In the genomic region with DNA sequence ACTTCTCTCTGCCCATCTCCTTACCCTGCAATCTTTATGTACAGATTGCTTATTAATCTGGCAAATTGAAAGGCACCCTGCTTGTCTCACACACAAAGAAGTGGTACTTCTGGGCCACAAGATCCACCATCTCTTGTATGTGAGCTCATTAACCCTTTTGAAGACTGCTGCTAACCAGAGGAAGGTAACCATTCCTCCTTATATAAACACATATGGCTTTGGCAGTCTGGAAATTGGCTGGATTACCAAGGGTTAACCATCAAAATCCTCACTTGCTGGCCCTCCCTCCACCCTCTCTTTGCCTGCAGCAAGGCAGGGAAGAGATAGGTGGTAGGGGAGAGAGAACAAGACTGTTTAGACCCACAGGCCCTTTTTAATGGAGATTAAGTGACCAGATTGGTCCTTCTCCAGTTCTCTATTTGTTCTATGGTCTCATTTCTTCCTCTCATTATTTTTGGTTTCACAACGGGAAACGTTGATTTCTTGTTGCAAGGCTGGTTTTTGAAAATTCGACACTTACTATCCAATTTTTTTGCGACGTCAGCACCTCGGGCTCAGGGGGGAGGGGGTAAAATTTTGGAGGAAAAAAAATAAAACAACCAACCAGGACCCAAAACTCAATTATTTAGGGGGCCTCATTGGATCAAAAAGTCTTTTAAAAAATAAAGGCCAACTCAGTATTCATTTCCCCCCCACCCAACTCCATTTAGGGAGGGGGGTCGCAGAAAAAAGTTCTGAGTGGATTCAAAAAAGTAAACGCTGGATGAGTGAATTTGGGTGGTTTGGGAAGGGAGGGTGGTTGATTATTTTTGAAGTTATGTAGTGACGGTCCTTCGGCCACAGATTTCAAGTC, we compare ENCODE assay signal across 6 cellular contexts. TPM values are rescaled to one million over a fixed set of nuclear protein-coding genes. Genes with fewer than 3 reads are reported as not detected.
DNase-seq lines count a peak whose midpoint lies in the region; ATAC-seq and TF ChIP-seq lines count a peak whose summit lies in the region.

No MANE protein-coding gene starts in this region.

- peak overlapping the region; percentile 95 for H3K4me2 ChIP-seq in skeletal muscle satellite cell (ENCODE audit: low read length)

- H3K9ac ChIP-seq in skeletal muscle satellite cell (ENCODE audit: low read depth, low read length), result peak overlapping the region; percentile 99

- H3K9me3 ChIP-seq in skeletal muscle satellite cell (replicated peaks; ENCODE audit: low read length), result no peaks in the 10 kb centered on the region

- DNase-seq in activated CD4-positive, CD25-positive, alpha-beta regulatory T cell treated with anti-CD3 and anti-CD28 coated beads, Interleukin-2, amount 50 U/mL, for 72 hours, result peak; percentile 42
- peak; percentile 20 for DNase-seq in fibroblast of gingiva (ENCODE audit: low read depth)
- no peak for DNase-seq in iPS-NIHi11 (ENCODE audit: low spot score)

- peaks cover 26% of the 10 kb centered on the region for H3K36me3 ChIP-seq in skeletal muscle satellite cell (ENCODE audit: insufficient read depth, low read length)

- peaks cover 33% of the 10 kb centered on the region for H3K4me1 ChIP-seq in skeletal muscle satellite cell (ENCODE audit: control insufficient read depth, insufficient read depth, low read length)

- ATAC-seq in activated CD4-positive, CD25-positive, alpha-beta regulatory T cell treated with anti-CD3 and anti-CD28 coated beads, Interleukin-2, amount 50 U/mL, for 24 hours, result no peak
- ATAC-seq in SK-N-SH treated with all-trans-retinoic acid at 6 μM for 48 hours, result no peak

- H3K27me3 ChIP-seq in skeletal muscle satellite cell (ENCODE audit: control insufficient read depth, insufficient read depth, low read length), result no peaks in the 10 kb centered on the region

- H3K4me3 ChIP-seq in skeletal muscle satellite cell (ENCODE audit: low read length), result peak overlapping the region; percentile 89

TF ChIP-seq in SK-N-SH treated with all-trans-retinoic acid at 6 μM for 48 hours, 23 proteins besides CTCF, POLR2A, EP300 and RAD21 (continues in another document):
- TF ChIP-seq ARNTL (CRISPR knock-in tag; IDR thresholded peaks at IDR 0.05; ENCODE audit: borderline replicate concordance, low read depth) (0 out of 2 replicates have a peak, but pooled peaks have one; percentile 7), CSRNP3 (CRISPR knock-in tag; IDR thresholded peaks at IDR 0.05) (no peak; the same call in 1 of the 2 replicates), GLIS3 (CRISPR knock-in tag; IDR thresholded peaks at IDR 0.05) (no peak), ZFP3 (CRISPR knock-in tag; IDR thresholded peaks at IDR 0.05) (no peak), TOX (CRISPR knock-in tag; IDR thresholded peaks at IDR 0.05; ENCODE audit: borderline replicate concordance) (no peak), BACH2 (CRISPR knock-in tag; IDR thresholded peaks at IDR 0.05; ENCODE audit: borderline replicate concordance) (no peak), PPARA (CRISPR knock-in tag; IDR thresholded peaks at IDR 0.05; ENCODE audit: borderline replicate concordance) (no peak), ISL1 (CRISPR knock-in tag; IDR thresholded peaks at IDR 0.05) (no peak), ZFP30 (CRISPR knock-in tag; IDR thresholded peaks at IDR 0.05) (no peak; the same call in 1 of the 2 replicates), CSDC2 (CRISPR knock-in tag; IDR thresholded peaks at IDR 0.05) (no peak), ESRRG (CRISPR knock-in tag; IDR thresholded peaks at IDR 0.05) (no peak), PATZ1 (CRISPR knock-in tag; IDR thresholded peaks at IDR 0.05; ENCODE audit: borderline replicate concordance) (no peak; the same call in 1 of the 2 replicates), ZNF8 (CRISPR knock-in tag; IDR thresholded peaks at IDR 0.05) (0 out of 2 replicates have a peak, but pooled peaks have one; percentile 16), OSR1 (CRISPR knock-in tag; IDR thresholded peaks at IDR 0.05) (no peak), SNAI2 (CRISPR knock-in tag; IDR thresholded peaks at IDR 0.05) (peak; percentile 61; the same call in 1 of the 2 replicates), ZC3H10 (CRISPR knock-in tag; IDR thresholded peaks at IDR 0.05) (peak; percentile 5)
- TF ChIP-seq, protein P1, sequence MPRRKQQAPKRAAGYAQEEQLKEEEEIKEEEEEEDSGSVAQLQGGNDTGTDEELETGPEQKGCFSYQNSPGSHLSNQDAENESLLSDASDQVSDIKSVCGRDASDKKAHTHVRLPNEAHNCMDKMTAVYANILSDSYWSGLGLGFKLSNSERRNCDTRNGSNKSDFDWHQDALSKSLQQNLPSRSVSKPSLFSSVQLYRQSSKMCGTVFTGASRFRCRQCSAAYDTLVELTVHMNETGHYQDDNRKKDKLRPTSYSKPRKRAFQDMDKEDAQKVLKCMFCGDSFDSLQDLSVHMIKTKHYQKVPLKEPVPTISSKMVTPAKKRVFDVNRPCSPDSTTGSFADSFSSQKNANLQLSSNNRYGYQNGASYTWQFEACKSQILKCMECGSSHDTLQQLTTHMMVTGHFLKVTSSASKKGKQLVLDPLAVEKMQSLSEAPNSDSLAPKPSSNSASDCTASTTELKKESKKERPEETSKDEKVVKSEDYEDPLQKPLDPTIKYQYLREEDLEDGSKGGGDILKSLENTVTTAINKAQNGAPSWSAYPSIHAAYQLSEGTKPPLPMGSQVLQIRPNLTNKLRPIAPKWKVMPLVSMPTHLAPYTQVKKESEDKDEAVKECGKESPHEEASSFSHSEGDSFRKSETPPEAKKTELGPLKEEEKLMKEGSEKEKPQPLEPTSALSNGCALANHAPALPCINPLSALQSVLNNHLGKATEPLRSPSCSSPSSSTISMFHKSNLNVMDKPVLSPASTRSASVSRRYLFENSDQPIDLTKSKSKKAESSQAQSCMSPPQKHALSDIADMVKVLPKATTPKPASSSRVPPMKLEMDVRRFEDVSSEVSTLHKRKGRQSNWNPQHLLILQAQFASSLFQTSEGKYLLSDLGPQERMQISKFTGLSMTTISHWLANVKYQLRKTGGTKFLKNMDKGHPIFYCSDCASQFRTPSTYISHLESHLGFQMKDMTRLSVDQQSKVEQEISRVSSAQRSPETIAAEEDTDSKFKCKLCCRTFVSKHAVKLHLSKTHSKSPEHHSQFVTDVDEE (CRISPR knock-in tag; IDR thresholded peaks at IDR 0.05), result no peak
- TF ChIP-seq, protein P2, sequence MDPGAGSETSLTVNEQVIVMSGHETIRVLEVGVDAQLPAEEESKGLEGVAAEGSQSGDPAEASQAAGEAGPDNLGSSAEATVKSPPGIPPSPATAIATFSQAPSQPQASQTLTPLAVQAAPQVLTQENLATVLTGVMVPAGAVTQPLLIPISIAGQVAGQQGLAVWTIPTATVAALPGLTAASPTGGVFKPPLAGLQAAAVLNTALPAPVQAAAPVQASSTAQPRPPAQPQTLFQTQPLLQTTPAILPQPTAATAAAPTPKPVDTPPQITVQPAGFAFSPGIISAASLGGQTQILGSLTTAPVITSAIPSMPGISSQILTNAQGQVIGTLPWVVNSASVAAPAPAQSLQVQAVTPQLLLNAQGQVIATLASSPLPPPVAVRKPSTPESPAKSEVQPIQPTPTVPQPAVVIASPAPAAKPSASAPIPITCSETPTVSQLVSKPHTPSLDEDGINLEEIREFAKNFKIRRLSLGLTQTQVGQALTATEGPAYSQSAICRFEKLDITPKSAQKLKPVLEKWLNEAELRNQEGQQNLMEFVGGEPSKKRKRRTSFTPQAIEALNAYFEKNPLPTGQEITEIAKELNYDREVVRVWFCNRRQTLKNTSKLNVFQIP (CRISPR knock-in tag; IDR thresholded peaks at IDR 0.05; ENCODE audit: borderline replicate concordance, low read depth), result no peak

RNA-seq across cellular contexts. Expression of gene PPP1R10, which starts 0.9 kb away (rescaled TPM):
- 32.3 and 33.0 TPM in 2 replicates for total RNA-seq in skeletal muscle satellite cell (2012; rRNA removed)

RNA-seq across cellular contexts. Expression of gene MRPS18B, which starts 1.5 kb away (rescaled TPM):
- total RNA-seq in skeletal muscle satellite cell (2012; rRNA removed), result 83.7 and 109 TPM in 2 replicates

RNA-seq across cellular contexts. Expression of gene ATAT1, which starts 10.5 kb away (rescaled TPM):
- 3.3 and 3.7 TPM in 2 replicates for total RNA-seq in skeletal muscle satellite cell (2012; rRNA removed)

RNA-seq across cellular contexts. Expression of gene C6orf136, which starts 30.7 kb away (rescaled TPM):
- 2.8 and 3.9 TPM in 2 replicates for total RNA-seq in skeletal muscle satellite cell (2012; rRNA removed)

RNA-seq across cellular contexts. Expression of gene ABCF1, which starts 44.9 kb away (rescaled TPM):
- 34.5 and 34.7 TPM in 2 replicates for total RNA-seq in skeletal muscle satellite cell (2012; rRNA removed)
